In genomic region chr18:59919026-59919425, GRCh38 we compare ENCODE assay signal across 1 cellular context.
TF ChIP-seq lines count a peak whose summit lies in the region.

No MANE protein-coding gene starts in this region.

TF ChIP-seq in H1, 55 proteins besides CTCF, POLR2A, EP300 and RAD21 (continued from another document):
- TF ChIP-seq USF2 (IDR thresholded peaks at IDR 0.05; ENCODE audit: low read length) (no peak), CBX5 (IDR thresholded peaks at IDR 0.05; ENCODE audit: low read depth, low read length) (no peak), BACH1 (IDR thresholded peaks at IDR 0.05; ENCODE audit: low read length) (no peak), EZH2 (IDR thresholded peaks at IDR 0.05; ENCODE audit: low read depth, low read length, severe bottlenecking) (no peak), CHD7 (IDR thresholded peaks at IDR 0.05; ENCODE audit: insufficient replicate concordance, low read length) (no peak), ASH2L (IDR thresholded peaks at IDR 0.05; ENCODE audit: low read length) (no peak), GTF2F1 (IDR thresholded peaks at IDR 0.05; ENCODE audit: borderline replicate concordance, low read depth, low read length) (no peak), FOSL1 (IDR thresholded peaks at IDR 0.05; ENCODE audit: insufficient read depth, low read depth, low read length) (no peak), CTBP2 (IDR thresholded peaks at IDR 0.05; ENCODE audit: borderline replicate concordance, insufficient read depth, insufficient read length, low read length) (no peak), MAFK (IDR thresholded peaks at IDR 0.05; ENCODE audit: low read depth, low read length) (no peak), E2F6 (IDR thresholded peaks at IDR 0.05) (no peak)
